ENCODE assay signal across 8 cellular contexts in the genomic region with DNA sequence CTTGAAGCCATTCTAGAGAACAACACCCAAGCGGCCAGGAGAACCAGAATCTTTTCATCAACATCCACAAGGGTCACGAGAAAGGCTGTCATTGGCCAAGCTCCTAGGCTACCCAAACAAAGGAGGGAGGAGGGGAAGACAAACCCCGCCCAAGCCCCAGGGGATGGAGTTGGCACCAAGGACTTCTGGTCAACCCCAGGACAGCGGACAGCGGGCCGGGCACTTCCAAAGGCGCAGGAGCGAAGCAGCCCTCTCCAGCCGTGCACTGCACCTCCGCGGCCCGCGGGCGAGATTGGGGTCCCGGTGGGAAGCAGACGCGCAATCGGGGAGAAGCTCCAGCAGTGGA. TPM values are rescaled to one million over a fixed set of nuclear protein-coding genes. Genes with fewer than 3 reads are reported as not detected.
DNase-seq lines count a peak whose midpoint lies in the region; ATAC-seq and TF ChIP-seq lines count a peak whose summit lies in the region.

TSS of gene CLIC6 (plus strand) at position 192 of the 346 bp plus-strand sequence. CDS start 395 bp downstream, outside the sequence.

- peaks cover 70% of the 10 kb centered on the region for H3K27me3 Mint-ChIP-seq in activated CD4-positive, alpha-beta T cell treated with anti-CD3 and anti-CD28 coated beads, Interleukin-2, amount 10 ng/mL, durations not matched to agents 7 days and 5 days
- H3K27me3 Mint-ChIP-seq in effector memory CD8-positive, alpha-beta T cell = peaks cover 35 to 58% of the 10 kb centered on the region in 2 donors
- H3K27me3 Mint-ChIP-seq in type B pancreatic cell = peaks cover 79% of the 10 kb centered on the region

- H3K4me3 Mint-ChIP-seq in activated CD4-positive, alpha-beta T cell treated with anti-CD3 and anti-CD28 coated beads, Interleukin-2, amount 10 ng/mL, durations not matched to agents 7 days and 5 days = peak within 1 kb of the TSS; percentile 19
- H3K4me3 Mint-ChIP-seq in effector memory CD8-positive, alpha-beta T cell = peak within 1 kb of the TSS; percentile 74 to 76
- peak within 1 kb of the TSS; percentile 80 for H3K4me3 Mint-ChIP-seq in type B pancreatic cell

- H3K9me3 Mint-ChIP-seq in activated CD4-positive, alpha-beta T cell treated with anti-CD3 and anti-CD28 coated beads, Interleukin-2, amount 10 ng/mL, durations not matched to agents 7 days and 5 days = no peaks in the 10 kb centered on the region
- H3K9me3 Mint-ChIP-seq in effector memory CD8-positive, alpha-beta T cell = no peaks in the 10 kb centered on the region
- H3K9me3 Mint-ChIP-seq in type B pancreatic cell = no peaks in the 10 kb centered on the region

- no peak for DNase-seq in activated CD4-positive, alpha-beta T cell treated with anti-CD3 and anti-CD28 coated beads, Interleukin-2, amount 10 ng/mL, durations not matched to agents 7 days and 5 days
- no peak for DNase-seq in activated CD4-positive, alpha-beta T cell treated with anti-CD3 and anti-CD28 coated beads, Interleukin-2, amount 50 U/mL, for 4 hours
- no peak for DNase-seq in effector memory CD8-positive, alpha-beta T cell
- peak; percentile 61 for DNase-seq in mucosa of gallbladder (ENCODE audit: low spot score)
- DNase-seq in type B pancreatic cell (ENCODE audit: extremely low spot score, unreplicated experiment) = no peak
- DNase-seq in DMS 273 treated with DMSO at 0.1 percent for 48 hours (lab: John Stamatoyannopoulos, UW) = no peak
- no peak for DNase-seq in Ammon's horn (ENCODE audit: low spot score)

- POLR2A ChIA-PET in activated CD4-positive, alpha-beta T cell treated with anti-CD3 and anti-CD28 coated beads, Interleukin-2, amount 10 ng/mL, durations not matched to agents 7 days and 5 days (lab: Charles Lee) = no interaction called here

- H3K27ac Mint-ChIP-seq in activated CD4-positive, alpha-beta T cell treated with anti-CD3 and anti-CD28 coated beads, Interleukin-2, amount 10 ng/mL, durations not matched to agents 7 days and 5 days = no peak within 1 kb of the TSS
- peak within 1 kb of the TSS in 1 of 2 donors; percentile 60 for H3K27ac Mint-ChIP-seq in effector memory CD8-positive, alpha-beta T cell
- H3K27ac Mint-ChIP-seq in type B pancreatic cell = no peak within 1 kb of the TSS

- CTCF ChIA-PET in activated CD4-positive, alpha-beta T cell treated with anti-CD3 and anti-CD28 coated beads, Interleukin-2, amount 10 ng/mL, durations not matched to agents 7 days and 5 days (lab: Charles Lee) = no interaction called here

- TF ChIP-seq CTCF in type B pancreatic cell (conservative IDR thresholded peaks at IDR 0.05) = no peak

- ATAC-seq in effector memory CD8-positive, alpha-beta T cell (replicated peaks) = no peak
- ATAC-seq in HG03280 (IDR thresholded peaks at IDR 0.05; ENCODE audit: unreplicated experiment) = no peak

- peaks cover 7% of the 10 kb centered on the region for H3K4me1 Mint-ChIP-seq in activated CD4-positive, alpha-beta T cell treated with anti-CD3 and anti-CD28 coated beads, Interleukin-2, amount 10 ng/mL, durations not matched to agents 7 days and 5 days
- peaks cover 11% of the 10 kb centered on the region in 2 donors for H3K4me1 Mint-ChIP-seq in effector memory CD8-positive, alpha-beta T cell (ENCODE audit: low read depth in 2 of 2)
- peaks cover 5% of the 10 kb centered on the region for H3K4me1 Mint-ChIP-seq in type B pancreatic cell (ENCODE audit: unreplicated experiment)

- H3K36me3 Mint-ChIP-seq in activated CD4-positive, alpha-beta T cell treated with anti-CD3 and anti-CD28 coated beads, Interleukin-2, amount 10 ng/mL, durations not matched to agents 7 days and 5 days (ENCODE audit: low read depth) = no peaks in the 10 kb centered on the region
- H3K36me3 Mint-ChIP-seq in effector memory CD8-positive, alpha-beta T cell (ENCODE audit: insufficient read depth) = peaks cover 7% of the 10 kb centered on the region
- H3K36me3 Mint-ChIP-seq in type B pancreatic cell = peaks cover 3% of the 10 kb centered on the region

RNA-seq across cellular contexts. Expression of gene CLIC6, which starts in this region (rescaled TPM):
- not detected for total RNA-seq in activated CD4-positive, alpha-beta T cell treated with anti-CD3 and anti-CD28 coated beads, Interleukin-2, amount 10 ng/mL, durations not matched to agents 7 days and 5 days
- total RNA-seq in mucosa of gallbladder (30.3 TPM), type B pancreatic cell (ENCODE audit: low replicate concordance) (6.2 and 17.6 TPM in 2 replicates)

Comparison
In these comparisons a context has a peak if more than half of its experiments do, and no peak if none do; other contexts are left out.
1. H3K4me3 Mint-ChIP-seq: peak in every context shown above with its lines; median percentile 80 in type B pancreatic cell; 75 in effector memory CD8-positive, alpha-beta T cell; 19 in activated CD4-positive, alpha-beta T cell treated with anti-CD3 and anti-CD28 coated beads, Interleukin-2, amount 10 ng/mL, durations not matched to agents 7 days and 5 days.